ENCODE assay signal across 20 cellular contexts in the genomic region with DNA sequence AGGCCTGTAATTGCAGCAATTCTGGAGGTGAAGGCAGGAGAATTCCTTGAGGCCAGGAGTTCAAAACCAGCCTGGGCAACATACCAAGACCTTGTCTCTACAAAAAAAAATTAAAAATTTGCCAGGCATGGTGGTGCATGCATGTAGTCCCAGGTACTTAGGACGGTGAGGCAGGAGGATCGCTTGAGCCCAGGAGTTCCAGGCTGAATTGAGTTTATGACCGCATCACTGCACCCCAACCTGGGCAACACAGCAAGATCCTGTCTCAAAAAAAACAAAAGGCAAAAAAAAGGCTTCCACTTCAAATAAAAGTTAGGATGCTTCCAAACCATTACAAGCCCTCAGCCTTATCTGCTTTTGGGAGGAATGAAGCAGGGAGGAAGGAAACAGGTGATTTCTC. TPM values are rescaled to one million over a fixed set of nuclear protein-coding genes. Genes with fewer than 3 reads are reported as not detected.
DNase-seq lines count a peak whose midpoint lies in the region; ATAC-seq, FAIRE-seq and TF ChIP-seq lines count a peak whose summit lies in the region.
"Had no signal": no experiment of that assay in that cellular context is flagged by ENCODE, and none has a peak within 500 bp of the region (broad histone marks: within the 10 kb centered on the region; RNA-seq: fewer than 3 reads in every experiment).

No MANE protein-coding gene starts in this region.

- peaks cover 0 to 3% (median 0%) of the 10 kb centered on the region in 4 donors for H3K4me1 ChIP-seq in liver (ENCODE audit: control insufficient read depth in 4 of 4, insufficient read depth in 4 of 4, low read length in 3 of 4)
- no peaks in the 10 kb centered on the region for H3K4me1 ChIP-seq in HepG2 (ENCODE audit: insufficient read depth, low read length)
- no peaks in the 10 kb centered on the region for H3K4me1 ChIP-seq in endodermal cell (ENCODE audit: control insufficient read depth, insufficient read depth, low read length)
- H3K4me1 ChIP-seq in smooth muscle cell (ENCODE audit: low read depth) = no peaks in the 10 kb centered on the region
- H3K4me1 ChIP-seq: A549; BLaER1 treated with 17β-estradiol and CSF1 and Interleukin-3, amounts not matched to agents 10 nM and 100 nM had no signal

- H3K4me3 Mint-ChIP-seq in endodermal cell = no peak overlapping the region
- H3K4me3 Mint-ChIP-seq: B cell; CD4-positive, alpha-beta T cell; CD8-positive, alpha-beta T cell had no signal

- peaks cover 85% of the 10 kb centered on the region for H3K36me3 Mint-ChIP-seq in endodermal cell (ENCODE audit: low read depth)

- peak overlapping the region in 2 of 3 donors; percentile 11 to 61 for H3K4me3 ChIP-seq in liver (ENCODE audit: low read depth in 1 of 3, low read length in 3 of 3)
- no peak overlapping the region for H3K4me3 ChIP-seq in HepG2 (replicated peaks in 1 of 3; ENCODE audit: insufficient read depth in 1 of 3, low read depth in 2 of 3, low read length in 3 of 3)
- H3K4me3 ChIP-seq in endodermal cell (ENCODE audit: low read length) = peak overlapping the region; percentile 9
- H3K4me3 ChIP-seq in smooth muscle cell = no peak overlapping the region
- H3K4me3 ChIP-seq: A549 had no signal

- no peak for TF ChIP-seq POLR2A in HepG2 (IDR thresholded peaks at IDR 0.05; ENCODE audit: insufficient read depth in 1 of 2, low read depth in 2 of 2, low read length in 2 of 2)

- DNase-seq in HepG2 (ENCODE audit: low spot score) = no peak
- DNase-seq in endodermal cell = no peak
- DNase-seq in smooth muscle cell (lab: John Stamatoyannopoulos, UW; ENCODE audit: unreplicated experiment) = no peak
- DNase-seq: AML-193; Caco-2; Calu3; CD4-positive, alpha-beta T cell; CD8-positive, alpha-beta T cell; DMS79 treated with DMSO at 0.1 percent for 48 hours; GF-D8 had no signal

- H3K9me3 Mint-ChIP-seq in endodermal cell = peaks cover 80% of the 10 kb centered on the region

- intact Hi-C loops in HepG2 (cut with micrococcal nuclease; ENCODE audit: unreplicated experiment) = no loop called here

- no peak overlapping the region for H3K9ac ChIP-seq in liver (ENCODE audit: low read depth in 1 of 2, low read length in 2 of 2)
- H3K9ac ChIP-seq in HepG2 (ENCODE audit: insufficient read depth, low read depth, low read length) = no peak overlapping the region
- no peak overlapping the region for H3K9ac ChIP-seq in endodermal cell (ENCODE audit: extremely low read depth, low read length, poor library complexity, severe bottlenecking)
- no peak overlapping the region for H3K9ac ChIP-seq in smooth muscle cell (ENCODE audit: low read depth)
- H3K9ac ChIP-seq: BLaER1 treated with 17β-estradiol and CSF1 and Interleukin-3, amounts not matched to agents 10 nM and 100 nM had no signal

- H3K36me3 ChIP-seq in liver (ENCODE audit: control insufficient read depth in 4 of 4, insufficient read depth in 3 of 4, low read depth in 1 of 4, low read length in 3 of 4) (peaks cover 0 to 38% (median 37%) of the 10 kb centered on the region in 4 donors), HepG2 (replicated peaks in 1 of 2; ENCODE audit: control insufficient read depth in 1 of 2, insufficient read depth in 2 of 2, low read length in 2 of 2) (peaks cover 12 to 18% of the 10 kb centered on the region in 2 experiments; a peak in 4 of 5 replicates), endodermal cell (ENCODE audit: control insufficient read depth, insufficient read depth, low read length) (peaks cover 98% of the 10 kb centered on the region), smooth muscle cell (ENCODE audit: low read depth) (peaks cover 39% of the 10 kb centered on the region)

- POLR2A ChIA-PET in HepG2 (lab: Yijun Ruan, JAX) = no interaction called here

- no peaks in the 10 kb centered on the region for H3K79me2 ChIP-seq in HepG2 (ENCODE audit: insufficient read depth, low read length)
- peaks cover 3% of the 10 kb centered on the region for H3K79me2 ChIP-seq in smooth muscle cell (ENCODE audit: low read depth)

- TF ChIP-seq CTCF in liver (IDR thresholded peaks at IDR 0.05; ENCODE audit: low read depth, low read length, missing input control) (no peak), HepG2 (CRISPR knock-in tag; IDR thresholded peaks at IDR 0.05) (no peak), endodermal cell (conservative IDR thresholded peaks at IDR 0.05) (no peak), smooth muscle cell (IDR thresholded peaks at IDR 0.05; ENCODE audit: borderline replicate concordance, insufficient read depth, poor library complexity, severe bottlenecking) (no peak)

- WGBS in liver = 97% methylated on average over 3 of the region's 3 CpGs
- 98% methylated on average over 3 of the region's 3 CpGs for WGBS in HepG2 (ENCODE audit: low lambda C conversion rate)
- 95 to 96% methylated on average over 2 to 3 of the region's 3 CpGs for WGBS in endodermal cell (ENCODE audit: insufficient coverage in 1 of 2, insufficient read length in 1 of 2), 2 experiments
- 100% methylated on average over 3 of the region's 3 CpGs for WGBS in smooth muscle cell (ENCODE audit: low lambda C conversion rate)

- H3K27me3 ChIP-seq in liver (ENCODE audit: control insufficient read depth in 4 of 4, insufficient read depth in 4 of 4, low read length in 3 of 4) = no peaks in the 10 kb centered on the region
- no peaks in the 10 kb centered on the region for H3K27me3 ChIP-seq in HepG2 (ENCODE audit: control insufficient read depth in 1 of 2, insufficient read depth in 2 of 2, low read length in 2 of 2)
- no peaks in the 10 kb centered on the region for H3K27me3 ChIP-seq in endodermal cell (ENCODE audit: control insufficient read depth, insufficient read depth, low read length, poor library complexity, severe bottlenecking)
- no peaks in the 10 kb centered on the region for H3K27me3 ChIP-seq in smooth muscle cell (ENCODE audit: low read depth)
- H3K27me3 ChIP-seq: BLaER1 treated with 17β-estradiol and CSF1 and Interleukin-3, amounts not matched to agents 10 nM and 100 nM had no signal

- BruUV-seq in HepG2 (replicated peaks; lab: Mats Ljungman, UMichigan) = no TSS peak

- H3K27ac ChIP-seq in liver (ENCODE audit: low read depth in 1 of 2, low read length in 2 of 2) = no peak overlapping the region
- no peak overlapping the region for H3K27ac ChIP-seq in HepG2 (ENCODE audit: extremely low read length, insufficient read depth, low read length)
- H3K27ac ChIP-seq in endodermal cell (ENCODE audit: low read depth, low read length) = no peak overlapping the region
- H3K27ac ChIP-seq in smooth muscle cell (ENCODE audit: low read depth) = no peak overlapping the region
- H3K27ac ChIP-seq: 22Rv1; A549; BLaER1 treated with 17β-estradiol and CSF1 and Interleukin-3, amounts not matched to agents 10 nM and 100 nM; C4-2B had no signal

- no peak overlapping the region for H3K27ac Mint-ChIP-seq in endodermal cell
- H3K27ac Mint-ChIP-seq: B cell; CD4-positive, alpha-beta T cell; CD8-positive, alpha-beta T cell had no signal

- H3K4me1 Mint-ChIP-seq in endodermal cell = peaks cover 4% of the 10 kb centered on the region
- H3K4me1 Mint-ChIP-seq: B cell had no signal

- H3K9me3 ChIP-seq in liver (ENCODE audit: control insufficient read depth in 4 of 4, low read length in 3 of 4) (peaks cover 31 to 79% (median 55%) of the 10 kb centered on the region in 4 donors), HepG2 (ENCODE audit: low read length) (peaks cover 44% of the 10 kb centered on the region), endodermal cell (ENCODE audit: control insufficient read depth, low read length) (peaks cover 100% of the 10 kb centered on the region), smooth muscle cell (replicated peaks; ENCODE audit: low read depth) (peaks cover 12% of the 10 kb centered on the region)

- in situ Hi-C loops in HepG2 (cut with HindIII; ENCODE audit: extremely low pct_ligation_motif_present, low pct_unique_long_range_greater_than_20kb) = no loop called here

- no peak for ATAC-seq in HepG2
- ATAC-seq: A549; CD8-positive, alpha-beta T cell had no signal

- no peak for TF ChIP-seq EP300 in HepG2 (IDR thresholded peaks at IDR 0.05; ENCODE audit: low read depth in 2 of 2, low read length in 2 of 2)
- TF ChIP-seq EP300 in HepG2 (CRISPR knock-in tag; IDR thresholded peaks at IDR 0.05; ENCODE audit: borderline replicate concordance) = no peak

- H3K27me3 Mint-ChIP-seq in endodermal cell (ENCODE audit: insufficient read depth) = no peaks in the 10 kb centered on the region
- H3K27me3 Mint-ChIP-seq: B cell; CD4-positive, alpha-beta T cell had no signal

- H3F3A ChIP-seq in smooth muscle cell (ENCODE audit: low read depth) = no peaks in the 10 kb centered on the region

- H4K20me1 ChIP-seq in HepG2 (ENCODE audit: insufficient read depth, low read length) (no peaks in the 10 kb centered on the region), smooth muscle cell (ENCODE audit: low read depth) (no peaks in the 10 kb centered on the region)
- H4K20me1 ChIP-seq: BLaER1 treated with 17β-estradiol and CSF1 and Interleukin-3, amounts not matched to agents 10 nM and 100 nM had no signal

- TF ChIP-seq RAD21 in liver (IDR thresholded peaks at IDR 0.05) (no peak), HepG2 (CRISPR knock-in tag; IDR thresholded peaks at IDR 0.05) (no peak)

- H3K4me2 ChIP-seq in HepG2 (ENCODE audit: low read depth, low read length) (no peak overlapping the region), smooth muscle cell (no peak overlapping the region)
- H3K4me2 ChIP-seq: A549; BLaER1 treated with 17β-estradiol and CSF1 and Interleukin-3, amounts not matched to agents 10 nM and 100 nM had no signal

- no peak for FAIRE-seq in HepG2 (lab: Jason Lieb, UNC)
- FAIRE-seq: A549, D721Med, G401.6, GM12891, GM19239 had no signal

- H2AFZ ChIP-seq in HepG2 (ENCODE audit: low read length) = no peak overlapping the region
- H2AFZ ChIP-seq in smooth muscle cell (ENCODE audit: low read depth) = no peak overlapping the region

- CTCF ChIA-PET in HepG2 (lab: Yijun Ruan, JAX; ENCODE audit: low intra/inter-chr PET ratio, low total read pairs) = no interaction called here

RNA-seq across cellular contexts. Expression of gene ZNF577, which starts 5.2 kb away (rescaled TPM):
- total RNA-seq in liver (1 to 10 TPM; 3.1 to 5.4 TPM), HepG2 (2016; rRNA removed; fragmentation: Illumina TruSeq; extraction: Trizol) (3.2 and 5.7 TPM in 2 replicates), endodermal cell (10 to 100 TPM; 25.8 to 31.1 TPM), smooth muscle cell (5.8 and 20.3 TPM in 2 replicates)
- polyA plus RNA-seq in liver (1 to 10 TPM; 2.0 to 2.6 TPM), HepG2 (2011; rRNA removed) (7.1 and 7.6 TPM in 2 replicates), smooth muscle cell (4.8 and 6.5 TPM in 2 replicates)
- 27.9 and 28.0 TPM in 2 replicates for total RNA-seq in HepG2 (2016; cell fraction: cytosol; rRNA removed; fragmentation: Illumina TruSeq; extraction: Trizol; ENCODE audit: low read depth)
- total RNA-seq in HepG2 (2016; cell fraction: insoluble cytoplasmic fraction; rRNA removed; fragmentation: Illumina TruSeq; extraction: Trizol) = 4.0 and 7.0 TPM in 2 replicates
- total RNA-seq in HepG2 (2016; cell fraction: membrane; rRNA removed; fragmentation: Illumina TruSeq; extraction: Trizol) = 5.4 and 8.7 TPM in 2 replicates
- 11.7 and 17.0 TPM in 2 replicates for total RNA-seq in HepG2 (2016; cell fraction: nucleus; rRNA removed; fragmentation: Illumina TruSeq; extraction: Trizol)
- polyA plus RNA-seq in HepG2 (2011; cell fraction: cytosol; rRNA removed) = 1.0 and 2.1 TPM in 2 replicates
- 15.1 and 18.8 TPM in 2 replicates for polyA plus RNA-seq in HepG2 (2011; cell fraction: nucleus; rRNA removed)
- polyA plus RNA-seq in HepG2 (2012) = 2.9 and 5.2 TPM in 2 replicates
- 0.58 and 0.89 TPM in 2 replicates for polyA plus RNA-seq in HepG2 (2016; cell fraction: cytosol; fragmentation: Illumina TruSeq; extraction: Trizol; ENCODE audit: low read depth)
- 3.7 and 4.3 TPM in 2 replicates for polyA plus RNA-seq in HepG2 (2016; cell fraction: insoluble cytoplasmic fraction; fragmentation: Illumina TruSeq; extraction: Trizol; ENCODE audit: low read depth)
- 0.81 and 0.90 TPM in 2 replicates for polyA plus RNA-seq in HepG2 (2016; cell fraction: membrane; fragmentation: Illumina TruSeq; extraction: Trizol; ENCODE audit: low read depth)
- 12.5 and 13.3 TPM in 2 replicates for polyA plus RNA-seq in HepG2 (2016; cell fraction: nucleus; fragmentation: Illumina TruSeq; extraction: Trizol; ENCODE audit: insufficient read depth, low read depth)
- polyA minus RNA-seq in HepG2 (2011; rRNA and poly(A)+ RNA removed; ENCODE audit: low replicate concordance) = 10.4 TPM in 1 of 2 replicates, not detected in the other
- polyA minus RNA-seq in HepG2 (2011; cell fraction: cytosol; rRNA and poly(A)+ RNA removed) = 2.7 and 4.2 TPM in 2 replicates
- 38.0 and 49.0 TPM in 2 replicates for polyA minus RNA-seq in HepG2 (2011; cell fraction: nucleus; rRNA and poly(A)+ RNA removed)
- polyA plus RNA-seq in endodermal cell (2013, experiment 1 of 2) = 16.8 TPM
- 14.0 TPM for polyA plus RNA-seq in endodermal cell (2013, experiment 2 of 2)

RNA-seq across cellular contexts. Expression of gene ZNF649, which starts 22.3 kb away (rescaled TPM):
- total RNA-seq in liver = 1 to 10 TPM; 4.2 to 5.0 TPM
- polyA plus RNA-seq in liver = 1 to 10 TPM in 1 of 2 donors, under 1 TPM in 1; 0.83 to 1.9 TPM
- total RNA-seq in HepG2 (2016; rRNA removed; fragmentation: Illumina TruSeq; extraction: Trizol) = 13.4 and 13.9 TPM in 2 replicates
- total RNA-seq in HepG2 (2016; cell fraction: cytosol; rRNA removed; fragmentation: Illumina TruSeq; extraction: Trizol; ENCODE audit: low read depth) = 1.3 TPM in 2 replicates
- total RNA-seq in HepG2 (2016; cell fraction: insoluble cytoplasmic fraction; rRNA removed; fragmentation: Illumina TruSeq; extraction: Trizol) = 12.6 and 13.3 TPM in 2 replicates
- 3.4 and 5.6 TPM in 2 replicates for total RNA-seq in HepG2 (2016; cell fraction: membrane; rRNA removed; fragmentation: Illumina TruSeq; extraction: Trizol)
- total RNA-seq in HepG2 (2016; cell fraction: nucleus; rRNA removed; fragmentation: Illumina TruSeq; extraction: Trizol) = 18.1 and 25.0 TPM in 2 replicates
- polyA plus RNA-seq in HepG2 (2011; rRNA removed) = 2.6 and 3.0 TPM in 2 replicates
- polyA plus RNA-seq in HepG2 (2011; cell fraction: cytosol; rRNA removed) = 0.82 and 1.4 TPM in 2 replicates
- 5.4 and 5.9 TPM in 2 replicates for polyA plus RNA-seq in HepG2 (2011; cell fraction: nucleus; rRNA removed)
- 2.4 and 4.6 TPM in 2 replicates for polyA plus RNA-seq in HepG2 (2012)
- polyA plus RNA-seq in HepG2 (2016; cell fraction: cytosol; fragmentation: Illumina TruSeq; extraction: Trizol; ENCODE audit: low read depth) = 0.31 and 0.35 TPM in 2 replicates
- 6.6 and 6.8 TPM in 2 replicates for polyA plus RNA-seq in HepG2 (2016; cell fraction: insoluble cytoplasmic fraction; fragmentation: Illumina TruSeq; extraction: Trizol; ENCODE audit: low read depth)
- polyA plus RNA-seq in HepG2 (2016; cell fraction: membrane; fragmentation: Illumina TruSeq; extraction: Trizol; ENCODE audit: low read depth) = 0.82 and 1.0 TPM in 2 replicates
- polyA plus RNA-seq in HepG2 (2016; cell fraction: nucleus; fragmentation: Illumina TruSeq; extraction: Trizol; ENCODE audit: insufficient read depth, low read depth) = 7.2 and 10.7 TPM in 2 replicates
- polyA minus RNA-seq in HepG2 (2011; rRNA and poly(A)+ RNA removed; ENCODE audit: low replicate concordance) = 0.12 and 6.1 TPM in 2 replicates
- 3.3 and 3.6 TPM in 2 replicates for polyA minus RNA-seq in HepG2 (2011; cell fraction: cytosol; rRNA and poly(A)+ RNA removed)
- 37.2 and 49.7 TPM in 2 replicates for polyA minus RNA-seq in HepG2 (2011; cell fraction: nucleus; rRNA and poly(A)+ RNA removed)
- 10 to 100 TPM; 61.0 to 69.3 TPM for total RNA-seq in endodermal cell
- polyA plus RNA-seq in endodermal cell (2013, experiment 1 of 2) = 24.6 TPM
- 21.7 TPM for polyA plus RNA-seq in endodermal cell (2013, experiment 2 of 2)
- total RNA-seq in smooth muscle cell = 6.1 and 8.7 TPM in 2 replicates
- polyA plus RNA-seq in smooth muscle cell = 3.2 and 4.1 TPM in 2 replicates

RNA-seq across cellular contexts. Expression of gene ZNF613, which starts 44.8 kb away (rescaled TPM):
- total RNA-seq in liver = 1 to 10 TPM; 2.6 to 2.8 TPM
- polyA plus RNA-seq in liver = 1 to 10 TPM; 1.1 to 1.3 TPM
- total RNA-seq in HepG2 (2016; rRNA removed; fragmentation: Illumina TruSeq; extraction: Trizol) = 8.3 and 9.6 TPM in 2 replicates
- total RNA-seq in HepG2 (2016; cell fraction: cytosol; rRNA removed; fragmentation: Illumina TruSeq; extraction: Trizol; ENCODE audit: low read depth) = 1.7 and 1.9 TPM in 2 replicates
- total RNA-seq in HepG2 (2016; cell fraction: insoluble cytoplasmic fraction; rRNA removed; fragmentation: Illumina TruSeq; extraction: Trizol) = 6.6 and 9.2 TPM in 2 replicates
- 3.4 and 3.8 TPM in 2 replicates for total RNA-seq in HepG2 (2016; cell fraction: membrane; rRNA removed; fragmentation: Illumina TruSeq; extraction: Trizol)
- 6.4 and 7.1 TPM in 2 replicates for total RNA-seq in HepG2 (2016; cell fraction: nucleus; rRNA removed; fragmentation: Illumina TruSeq; extraction: Trizol)
- polyA plus RNA-seq in HepG2 (2011; rRNA removed) = 3.6 and 3.7 TPM in 2 replicates
- polyA plus RNA-seq in HepG2 (2011; cell fraction: cytosol; rRNA removed) = 1.8 and 2.5 TPM in 2 replicates
- polyA plus RNA-seq in HepG2 (2011; cell fraction: nucleus; rRNA removed) = 3.3 and 4.1 TPM in 2 replicates
- 2.3 and 3.3 TPM in 2 replicates for polyA plus RNA-seq in HepG2 (2012)
- polyA plus RNA-seq in HepG2 (2016; cell fraction: cytosol; fragmentation: Illumina TruSeq; extraction: Trizol; ENCODE audit: low read depth) = 0.77 TPM in 2 replicates
- polyA plus RNA-seq in HepG2 (2016; cell fraction: insoluble cytoplasmic fraction; fragmentation: Illumina TruSeq; extraction: Trizol; ENCODE audit: low read depth) = 4.8 and 6.5 TPM in 2 replicates
- 0.82 and 1.8 TPM in 2 replicates for polyA plus RNA-seq in HepG2 (2016; cell fraction: membrane; fragmentation: Illumina TruSeq; extraction: Trizol; ENCODE audit: low read depth)
- 7.2 and 8.4 TPM in 2 replicates for polyA plus RNA-seq in HepG2 (2016; cell fraction: nucleus; fragmentation: Illumina TruSeq; extraction: Trizol; ENCODE audit: insufficient read depth, low read depth)
- 2.5 and 3.5 TPM in 2 replicates for polyA minus RNA-seq in HepG2 (2011; rRNA and poly(A)+ RNA removed; ENCODE audit: low replicate concordance)
- polyA minus RNA-seq in HepG2 (2011; cell fraction: cytosol; rRNA and poly(A)+ RNA removed) = 2.9 and 3.9 TPM in 2 replicates
- polyA minus RNA-seq in HepG2 (2011; cell fraction: nucleus; rRNA and poly(A)+ RNA removed) = 14.9 and 18.2 TPM in 2 replicates
- total RNA-seq in endodermal cell = 10 to 100 TPM; 17.5 to 22.5 TPM
- polyA plus RNA-seq in endodermal cell (2013, experiment 1 of 2) = 6.6 TPM
- 5.7 TPM for polyA plus RNA-seq in endodermal cell (2013, experiment 2 of 2)
- 3.9 and 6.3 TPM in 2 replicates for total RNA-seq in smooth muscle cell
- polyA plus RNA-seq in smooth muscle cell = 3.5 and 3.8 TPM in 2 replicates

Comparison
In these comparisons a context has a peak if more than half of its experiments do, and no peak if none do; other contexts are left out.
1. H3K4me3 ChIP-seq: peak in liver (2 of 3) and endodermal cell (single experiment); none in HepG2 (0 of 3) and smooth muscle cell (single experiment).